ENCODE assay signal across 11 cellular contexts in genomic region chr9:133619791-133620190, GRCh38. TPM values are rescaled to one million over a fixed set of nuclear protein-coding genes. Genes with fewer than 3 reads are reported as not detected.
A peak's percentile ranks its signal among the peaks of the same experiment; 100 is the strongest.
DNase-seq lines count a peak whose midpoint lies in the region; ATAC-seq and TF ChIP-seq lines count a peak whose summit lies in the region.
"Had no signal": no experiment of that assay in that cellular context is flagged by ENCODE, and none has a peak within 500 bp of the region (broad histone marks: within the 10 kb centered on the region; RNA-seq: fewer than 3 reads in every experiment).

No MANE protein-coding gene starts in this region.

- no TSS peak for BruUV-seq in OCI-LY7 (replicated peaks; lab: Mats Ljungman, UMichigan)

- no peaks in the 10 kb centered on the region for H3K27me3 ChIP-seq in CD8-positive, alpha-beta memory T cell (ENCODE audit: insufficient read depth, low read length, poor library complexity, severe bottlenecking)

- H3K9me3 ChIP-seq in CD8-positive, alpha-beta memory T cell (ENCODE audit: low read length): no peaks in the 10 kb centered on the region
- H3K9me3 ChIP-seq in OCI-LY7 (ENCODE audit: low read length): 0 out of 2 replicates have a peak, but pooled peaks cover under 1% of the 10 kb centered on the region

- H3K27me3 Mint-ChIP-seq in CD8-positive, alpha-beta memory T cell: peaks cover 3 to 5% of the 10 kb centered on the region in 2 donors
- peaks cover 14% of the 10 kb centered on the region for H3K27me3 Mint-ChIP-seq in activated T-helper 2 cell treated with anti-CD3 and anti-CD28 coated beads, Interferon-gamma antibody, Interleukin-2, Interleukin-4, amounts not matched to agents 10 μg/mL and 5 μg/mL and 100 μg/mL, durations not matched to agents 14 hours and 24 hours and 36 hours (ENCODE audit: low read depth)

- H3K9me3 Mint-ChIP-seq in CD8-positive, alpha-beta memory T cell: peaks cover 0 to 5% (median 2%) of the 10 kb centered on the region in 5 donors
- peaks cover under 1% of the 10 kb centered on the region for H3K9me3 Mint-ChIP-seq in activated T-helper 2 cell treated with anti-CD3 and anti-CD28 coated beads, Interferon-gamma antibody, Interleukin-2, Interleukin-4, amounts not matched to agents 10 μg/mL and 5 μg/mL and 100 μg/mL, durations not matched to agents 14 hours and 24 hours and 36 hours

- no peak for ATAC-seq in GM21390 (IDR thresholded peaks at IDR 0.05; ENCODE audit: unreplicated experiment)

- POLR2A ChIA-PET in CD8-positive, alpha-beta memory T cell (lab: Charles Lee): no interaction called here
- POLR2A ChIA-PET in OCI-LY7 (lab: Charles Lee): interaction anchor here (1.1 kb wide), 1 partner anchor 19 kb away, joined by 3 read pairs; no protein-coding TSS in a partner anchor

- peak; percentile 16 to 71 (median 52) for DNase-seq in CD8-positive, alpha-beta memory T cell
- DNase-seq in OCI-LY7 (ENCODE audit: low spot score) (peak; percentile 67), NCI-H1092 treated with DMSO at 0.1 percent for 48 hours (lab: John Stamatoyannopoulos, UW) (no peak), coronary artery (ENCODE audit: low spot score) (no peak), inferior parietal cortex (ENCODE audit: extremely low spot score) (no peak)
- peak; percentile 43 for DNase-seq in activated T-helper 2 cell treated with anti-CD3 and anti-CD28 coated beads, Interferon-gamma antibody, Interleukin-2, Interleukin-4, amounts not matched to agents 10 μg/mL and 5 μg/mL and 100 μg/mL, durations not matched to agents 14 hours and 24 hours and 36 hours (ENCODE audit: low spot score)
- DNase-seq in stimulated activated CD4-positive, alpha-beta T cell treated with anti-CD3 and anti-CD28 coated beads, Interleukin-12 subunit alpha, Interleukin-12 subunit beta, amount 100 ng/mL, for 4 hours: peak; percentile 33
- DNase-seq: DMS 273 treated with DMSO at 0.1 percent for 48 hours, NCI-H526 treated with DMSO at 0.1 percent for 48 hours had no signal

- H3K36me3 Mint-ChIP-seq in CD8-positive, alpha-beta memory T cell: peaks cover 0 to 4% (median 0%) of the 10 kb centered on the region in 3 donors
- H3K36me3 Mint-ChIP-seq in activated T-helper 2 cell treated with anti-CD3 and anti-CD28 coated beads, Interferon-gamma antibody, Interleukin-2, Interleukin-4, amounts not matched to agents 10 μg/mL and 5 μg/mL and 100 μg/mL, durations not matched to agents 14 hours and 24 hours and 36 hours (ENCODE audit: low read depth): no peaks in the 10 kb centered on the region

- intact Hi-C loops in OCI-LY7 (cut with micrococcal nuclease; ENCODE audit: unreplicated experiment): no loop called here
- intact Hi-C loops in activated T-helper 2 cell treated with anti-CD3 and anti-CD28 coated beads, Interferon-gamma antibody, Interleukin-2, Interleukin-4, amounts not matched to agents 10 μg/mL and 5 μg/mL and 100 μg/mL, durations not matched to agents 14 hours and 24 hours and 36 hours (cut with micrococcal nuclease): no loop called here

- peak overlapping the region; percentile 92 for H2AFZ ChIP-seq in OCI-LY7 (ENCODE audit: low read length)

- peaks cover 21 to 34% (median 33%) of the 10 kb centered on the region in 3 donors for H3K4me1 Mint-ChIP-seq in CD8-positive, alpha-beta memory T cell
- H3K4me1 Mint-ChIP-seq in activated T-helper 2 cell treated with anti-CD3 and anti-CD28 coated beads, Interferon-gamma antibody, Interleukin-2, Interleukin-4, amounts not matched to agents 10 μg/mL and 5 μg/mL and 100 μg/mL, durations not matched to agents 14 hours and 24 hours and 36 hours (ENCODE audit: low read depth): peaks cover 27% of the 10 kb centered on the region

- CTCF ChIA-PET in CD8-positive, alpha-beta memory T cell (lab: Charles Lee): no interaction called here
- CTCF ChIA-PET in OCI-LY7 (lab: Charles Lee; ENCODE audit: unreplicated experiment): no interaction called here

- no peaks in the 10 kb centered on the region for H4K20me1 ChIP-seq in OCI-LY7 (ENCODE audit: insufficient read depth, low read length)

- peaks cover 40% of the 10 kb centered on the region for H3K4me1 ChIP-seq in CD8-positive, alpha-beta memory T cell (ENCODE audit: insufficient read depth, low read length)
- H3K4me1 ChIP-seq in OCI-LY7 (ENCODE audit: insufficient read depth, low read length, poor library complexity, severe bottlenecking): peaks cover 13% of the 10 kb centered on the region

- H3K4me3 ChIP-seq in CD8-positive, alpha-beta memory T cell (ENCODE audit: low read length): peak overlapping the region; percentile 37
- H3K4me3 ChIP-seq in OCI-LY7 (ENCODE audit: low read depth, low read length, poor library complexity, severe bottlenecking) (no peak overlapping the region), coronary artery (no peak overlapping the region)
- H3K4me3 ChIP-seq: lung had no signal

- peak overlapping the region in 6 of 7 donors; percentile 18 to 75 (median 47) for H3K4me3 Mint-ChIP-seq in CD8-positive, alpha-beta memory T cell
- peak overlapping the region; percentile 34 for H3K4me3 Mint-ChIP-seq in activated T-helper 2 cell treated with anti-CD3 and anti-CD28 coated beads, Interferon-gamma antibody, Interleukin-2, Interleukin-4, amounts not matched to agents 10 μg/mL and 5 μg/mL and 100 μg/mL, durations not matched to agents 14 hours and 24 hours and 36 hours (ENCODE audit: low read depth)

- no peaks in the 10 kb centered on the region for H3K79me2 ChIP-seq in OCI-LY7 (ENCODE audit: insufficient read depth, low read depth, low read length)

- no peak for TF ChIP-seq CTCF in OCI-LY7 (conservative IDR thresholded peaks at IDR 0.05; ENCODE audit: low read length)
- TF ChIP-seq CTCF in coronary artery (IDR thresholded peaks at IDR 0.05): no peak

- H3K4me2 ChIP-seq in OCI-LY7 (ENCODE audit: low read length): peak overlapping the region; percentile 64

- H3K27ac Mint-ChIP-seq in CD8-positive, alpha-beta memory T cell: peak overlapping the region in 3 of 8 donors; percentile 0 to 24 (median 20)
- no peak overlapping the region for H3K27ac Mint-ChIP-seq in activated T-helper 2 cell treated with anti-CD3 and anti-CD28 coated beads, Interferon-gamma antibody, Interleukin-2, Interleukin-4, amounts not matched to agents 10 μg/mL and 5 μg/mL and 100 μg/mL, durations not matched to agents 14 hours and 24 hours and 36 hours

- no peaks in the 10 kb centered on the region for H3K36me3 ChIP-seq in CD8-positive, alpha-beta memory T cell (ENCODE audit: insufficient read depth, low read length)
- H3K36me3 ChIP-seq in OCI-LY7 (ENCODE audit: insufficient read depth, low read length): no peaks in the 10 kb centered on the region

- H3K27ac ChIP-seq in CD8-positive, alpha-beta memory T cell (ENCODE audit: low read depth, low read length): no peak overlapping the region
- H3K27ac ChIP-seq in OCI-LY7 (ENCODE audit: low read depth, low read length, poor library complexity, severe bottlenecking) (no peak overlapping the region), coronary artery (no peak overlapping the region)

- no peaks in the 10 kb centered on the region for H3K9me2 ChIP-seq in OCI-LY7 (ENCODE audit: insufficient read depth, low read length)

RNA-seq across cellular contexts. Expression of gene FAM163B, which starts 10.6 kb away (rescaled TPM):
- total RNA-seq in CD8-positive, alpha-beta memory T cell: not detected
- polyA plus RNA-seq in CD8-positive, alpha-beta memory T cell: not detected
- 7.8 and 8.9 TPM in 2 replicates for total RNA-seq in OCI-LY7 (2014; rRNA removed; shearing (Covaris generic))
- total RNA-seq in OCI-LY7 (2022): 2.6 and 3.6 TPM in 2 replicates
- total RNA-seq in activated T-helper 2 cell treated with anti-CD3 and anti-CD28 coated beads, Interferon-gamma antibody, Interleukin-2, Interleukin-4, amounts not matched to agents 10 μg/mL and 5 μg/mL and 100 μg/mL, durations not matched to agents 14 hours and 24 hours and 36 hours: not detected in 2 replicates

RNA-seq across cellular contexts. Expression of gene DBH, which starts 16.4 kb away (rescaled TPM):
- not detected for total RNA-seq in CD8-positive, alpha-beta memory T cell
- not detected for polyA plus RNA-seq in CD8-positive, alpha-beta memory T cell
- total RNA-seq in OCI-LY7 (2014; rRNA removed; shearing (Covaris generic)): not detected in 2 replicates
- total RNA-seq in OCI-LY7 (2022): not detected in 2 replicates
- not detected in 2 replicates for total RNA-seq in activated T-helper 2 cell treated with anti-CD3 and anti-CD28 coated beads, Interferon-gamma antibody, Interleukin-2, Interleukin-4, amounts not matched to agents 10 μg/mL and 5 μg/mL and 100 μg/mL, durations not matched to agents 14 hours and 24 hours and 36 hours

Comparison
In these comparisons a context has a peak if more than half of its experiments do, and no peak if none do; other contexts are left out.
1. DNase-seq: peak in CD8-positive, alpha-beta memory T cell (5 of 5), OCI-LY7 (single experiment), activated T-helper 2 cell treated with anti-CD3 and anti-CD28 coated beads, Interferon-gamma antibody, Interleukin-2, Interleukin-4, amounts not matched to agents 10 μg/mL and 5 μg/mL and 100 μg/mL, durations not matched to agents 14 hours and 24 hours and 36 hours (single experiment) and stimulated activated CD4-positive, alpha-beta T cell treated with anti-CD3 and anti-CD28 coated beads, Interleukin-12 subunit alpha, Interleukin-12 subunit beta, amount 100 ng/mL, for 4 hours (single experiment); none in NCI-H1092 treated with DMSO at 0.1 percent for 48 hours (single experiment), coronary artery (single experiment) and inferior parietal cortex (single experiment).